ENCODE assay signal across 26 cellular contexts in genomic region chr2:229032596-229033234, GRCh38.
DNase-seq lines count a peak whose midpoint lies in the region; ATAC-seq and TF ChIP-seq lines count a peak whose summit lies in the region.
"Had no signal": no experiment of that assay in that cellular context is flagged by ENCODE, and none has a peak within 500 bp of the region (broad histone marks: within the 10 kb centered on the region; RNA-seq: fewer than 3 reads in every experiment).

No MANE protein-coding gene starts in this region.

- TF ChIP-seq POLR2A in gastroesophageal sphincter (IDR thresholded peaks at IDR 0.05): no peak

- TF ChIP-seq EP300 in gastroesophageal sphincter (IDR thresholded peaks at IDR 0.05): no peak

- H3K36me3 ChIP-seq in gastroesophageal sphincter: no peaks in the 10 kb centered on the region
- H3K36me3 ChIP-seq: BE2C, SJCRH30 had no signal

- H3K4me1 ChIP-seq in gastroesophageal sphincter: no peaks in the 10 kb centered on the region
- H3K4me1 ChIP-seq: BE2C, SJCRH30 had no signal

- no peaks in the 10 kb centered on the region for H3K27me3 ChIP-seq in gastroesophageal sphincter
- H3K27me3 ChIP-seq: BE2C, SJCRH30 had no signal

- no peak for TF ChIP-seq CTCF in AG10803 (conservative IDR thresholded peaks at IDR 0.05; ENCODE audit: low read length)
- TF ChIP-seq CTCF in gastroesophageal sphincter (IDR thresholded peaks at IDR 0.05): no peak

- DNase-seq in AG10803 (ENCODE audit: low read depth): peak; percentile 33
- DNase-seq in GM03348 (ENCODE audit: low spot score): peak; percentile 31
- peak; percentile 54 for DNase-seq in RPMI7951 (ENCODE audit: low read depth)
- no peak for DNase-seq in globus pallidus (ENCODE audit: low spot score)
- no peak for DNase-seq in cerebellar cortex (ENCODE audit: low spot score)
- DNase-seq in anterior cingulate cortex (lab: John Stamatoyannopoulos, UW): no peak
- DNase-seq: BE2C; CD8-positive, alpha-beta memory T cell; DMS79 treated with DMSO at 0.1 percent for 48 hours; Kasumi-1; MM.1S; NCI-H1694; NCI-H2029 treated with DMSO at 0.1 percent for 48 hours; NCI-H446 treated with DMSO at 0.1 percent for 48 hours; NCI-H526; NCI-H82; NK-92 treated with Interleukin-12 subunit alpha and Interleukin-12 subunit beta, amount 100 ng/mL, for 24 hours; PC-3; SJCRH30 had no signal

- no peak overlapping the region for H3K27ac ChIP-seq in gastroesophageal sphincter
- H3K27ac ChIP-seq: SJCRH30 had no signal

- peak; percentile 60 for ATAC-seq in gastroesophageal sphincter
- no peak for ATAC-seq in HG02938 (IDR thresholded peaks at IDR 0.05; ENCODE audit: unreplicated experiment)
- ATAC-seq: GM12878, HCT116, K562, PC-3, Right ventricle myocardium inferior, SK-N-SH treated with all-trans-retinoic acid at 6 μM for 48 hours had no signal

- no peaks in the 10 kb centered on the region for H3K9me3 ChIP-seq in gastroesophageal sphincter
- H3K9me3 ChIP-seq: BE2C, SJCRH30 had no signal

- WGBS in gastroesophageal sphincter (ENCODE audit: low coverage in 1 of 2), 2 donors: 70 to 79% methylated on average over 2 to 6 of the region's 9 CpGs

- H3K4me3 ChIP-seq in AG10803 (ENCODE audit: low read length) (no peak overlapping the region), gastroesophageal sphincter (no peak overlapping the region)
- H3K4me3 ChIP-seq: GM12878, K562, SJCRH30 had no signal

Comparison
In these comparisons a context has a peak if more than half of its experiments do, and no peak if none do; other contexts are left out.
1. DNase-seq: peak in AG10803 (single experiment), GM03348 (single experiment) and RPMI7951 (single experiment); none in globus pallidus (single experiment), cerebellar cortex (single experiment) and anterior cingulate cortex (0 of 58).